ENCODE assay signal across 24 cellular contexts in genomic region chr3:32137870-32138269, GRCh38. TPM values are rescaled to one million over a fixed set of nuclear protein-coding genes. Genes with fewer than 3 reads are reported as not detected.
DNase-seq lines count a peak whose midpoint lies in the region; ATAC-seq lines count a peak whose summit lies in the region.
"Had no signal": no experiment of that assay in that cellular context is flagged by ENCODE, and none has a peak within 500 bp of the region (broad histone marks: within the 10 kb centered on the region; RNA-seq: fewer than 3 reads in every experiment).

No MANE protein-coding gene starts in this region.

- H3K4me1 ChIP-seq in BLaER1: peaks cover 38% of the 10 kb centered on the region
- H3K4me1 ChIP-seq in CD8-positive, alpha-beta memory T cell (ENCODE audit: insufficient read depth, low read length): peaks cover 14% of the 10 kb centered on the region

- H3K27me3 ChIP-seq in BLaER1: no peaks in the 10 kb centered on the region
- H3K27me3 ChIP-seq in CD8-positive, alpha-beta memory T cell (ENCODE audit: insufficient read depth, low read length, poor library complexity, severe bottlenecking): no peaks in the 10 kb centered on the region
- H3K27me3 ChIP-seq: ascending aorta, ovary had no signal

- H3K27ac ChIP-seq in BLaER1: no peak overlapping the region
- H3K27ac ChIP-seq in CD8-positive, alpha-beta memory T cell (ENCODE audit: low read depth, low read length): no peak overlapping the region
- H3K27ac ChIP-seq: ascending aorta, C4-2B, lower lobe of right lung, ovary had no signal

- H3K9me3 Mint-ChIP-seq in CD8-positive, alpha-beta memory T cell: no peaks in the 10 kb centered on the region
- H3K9me3 Mint-ChIP-seq: activated naive CD4-positive, alpha-beta T cell treated with anti-CD3 and anti-CD28 coated beads, Interleukin-2, amount 50 U/mL, for 72 hours; activated T-helper 2 cell treated with anti-CD3 and anti-CD28 coated beads, Interferon-gamma antibody, Interleukin-2, Interleukin-4, amounts not matched to agents 10 μg/mL and 5 μg/mL and 100 μg/mL, durations not matched to agents 14 hours and 24 hours and 36 hours; nephron had no signal

- H3K27ac Mint-ChIP-seq in CD8-positive, alpha-beta memory T cell: peak overlapping the region in 5 of 8 donors; percentile 0 to 39 (median 17)
- peak overlapping the region; percentile 47 for H3K27ac Mint-ChIP-seq in T-helper 17 cell
- H3K27ac Mint-ChIP-seq: activated T-helper 2 cell treated with anti-CD3 and anti-CD28 coated beads, Interferon-gamma antibody, Interleukin-2, Interleukin-4, amounts not matched to agents 10 μg/mL and 5 μg/mL and 100 μg/mL, durations not matched to agents 14 hours and 24 hours and 36 hours; nephron had no signal

- H3K36me3 Mint-ChIP-seq in CD8-positive, alpha-beta memory T cell: peaks cover 10 to 62% (median 14%) of the 10 kb centered on the region in 3 donors
- no peaks in the 10 kb centered on the region for H3K36me3 Mint-ChIP-seq in T-helper 17 cell (ENCODE audit: low read depth)

- CTCF ChIA-PET in CD8-positive, alpha-beta memory T cell (lab: Charles Lee): no interaction called here

- no peak overlapping the region for H3K4me3 ChIP-seq in BLaER1
- H3K4me3 ChIP-seq in CD8-positive, alpha-beta memory T cell (ENCODE audit: low read length): no peak overlapping the region
- H3K4me3 ChIP-seq: ascending aorta, lower lobe of right lung, mucosa of descending colon, ovary had no signal

- H3K4me1 Mint-ChIP-seq in CD8-positive, alpha-beta memory T cell: peaks cover 21 to 33% (median 26%) of the 10 kb centered on the region in 3 donors
- peaks cover 22% of the 10 kb centered on the region for H3K4me1 Mint-ChIP-seq in T-helper 17 cell
- H3K4me1 Mint-ChIP-seq: nephron had no signal

- H3K4me3 Mint-ChIP-seq in CD8-positive, alpha-beta memory T cell: peak overlapping the region in 1 of 7 donors; percentile 24
- H3K4me3 Mint-ChIP-seq in T-helper 17 cell: peak overlapping the region; percentile 80
- H3K4me3 Mint-ChIP-seq: nephron had no signal

- ATAC-seq in T-helper 17 cell: no peak
- ATAC-seq: activated CD4-positive, CD25-positive, alpha-beta regulatory T cell treated with anti-CD3 and anti-CD28 coated beads, Interleukin-2, amount 50 U/mL, for 24 hours; lower lobe of right lung; mucosa of descending colon had no signal

- H3K9ac ChIP-seq in BLaER1: no peak overlapping the region

- no peak for DNase-seq in CD8-positive, alpha-beta memory T cell
- DNase-seq in T-helper 17 cell: no peak
- peak; percentile 76 for DNase-seq in islet precursor cell
- no peak for DNase-seq in NCI-H1417 (lab: John Stamatoyannopoulos, UW)
- no peak for DNase-seq in activated naive CD4-positive, alpha-beta T cell (lab: John Stamatoyannopoulos, UW)
- no peak for DNase-seq in NCI-H526 (lab: John Stamatoyannopoulos, UW)
- no peak for DNase-seq in central memory CD4-positive, alpha-beta T cell
- DNase-seq: caudate nucleus, kidney, lower lobe of right lung, mucosa of descending colon, NCI-H1092, NCI-H1930, NCI-H69, ovary, retina, T-helper 1 cell had no signal

- H3K9me3 ChIP-seq in BLaER1 (no peaks in the 10 kb centered on the region), T-helper 17 cell (ENCODE audit: control insufficient read depth, low read length, poor library complexity, severe bottlenecking) (no peaks in the 10 kb centered on the region)
- H3K9me3 ChIP-seq in CD8-positive, alpha-beta memory T cell (ENCODE audit: low read length): no peaks in the 10 kb centered on the region
- H3K9me3 ChIP-seq: ascending aorta, lower lobe of right lung, mucosa of descending colon, ovary had no signal

- H3K36me3 ChIP-seq in BLaER1: peaks cover 21% of the 10 kb centered on the region
- no peaks in the 10 kb centered on the region for H3K36me3 ChIP-seq in CD8-positive, alpha-beta memory T cell (ENCODE audit: insufficient read depth, low read length)
- H3K36me3 ChIP-seq: ovary had no signal

- H3K27me3 Mint-ChIP-seq in CD8-positive, alpha-beta memory T cell: no peaks in the 10 kb centered on the region
- no peaks in the 10 kb centered on the region for H3K27me3 Mint-ChIP-seq in T-helper 17 cell

- peak overlapping the region; percentile 77 for H3K4me2 ChIP-seq in BLaER1

- no peaks in the 10 kb centered on the region for H4K20me1 ChIP-seq in BLaER1

- POLR2A ChIA-PET in CD8-positive, alpha-beta memory T cell (lab: Charles Lee): no interaction called here

RNA-seq across cellular contexts. Expression of gene GPD1L, which starts 31.4 kb away (rescaled TPM):
- total RNA-seq in CD8-positive, alpha-beta memory T cell: 10 to 100 TPM; 13.9 to 16.1 TPM
- polyA plus RNA-seq in CD8-positive, alpha-beta memory T cell: 20.9 TPM
- 10 to 100 TPM; 24.1 to 32.6 TPM for total RNA-seq in T-helper 17 cell
